Comparison of ENCODE assay signal across 22 cellular contexts in the genomic region with DNA sequence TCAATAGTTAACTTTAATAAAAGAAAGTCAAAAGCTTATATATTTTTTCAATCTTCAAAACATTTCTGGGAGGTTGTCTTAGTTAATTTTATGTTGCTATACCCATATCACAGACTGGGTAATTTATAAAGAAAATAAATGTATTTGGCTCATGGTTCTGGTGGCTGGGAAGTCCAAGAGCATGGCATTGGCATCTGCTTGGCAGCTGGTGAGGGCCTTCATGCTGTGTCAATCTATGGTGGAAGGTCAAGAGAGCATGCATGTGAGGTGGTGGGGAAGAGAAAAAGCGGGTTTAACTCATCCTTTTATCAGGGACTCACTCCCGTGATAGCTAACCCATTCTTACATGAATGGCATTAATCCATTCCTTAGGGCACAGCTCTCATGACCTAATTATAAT.
DNase-seq lines count a peak whose midpoint lies in the region; ATAC-seq, FAIRE-seq and TF ChIP-seq lines count a peak whose summit lies in the region.
"Had no signal": no experiment of that assay in that cellular context is flagged by ENCODE, and none has a peak within 500 bp of the region (broad histone marks: within the 10 kb centered on the region; RNA-seq: fewer than 3 reads in every experiment).

No MANE protein-coding gene starts in this region.

- ATAC-seq in HepG2 (no peak), right lobe of liver (no peak), RWPE2 (ENCODE audit: low read depth) (no peak), foreskin keratinocyte (no peak)
- ATAC-seq: A549 had no signal

- intact Hi-C loops in HepG2 (cut with micrococcal nuclease; ENCODE audit: unreplicated experiment), result loop anchor here (10.0 kb wide), 1 partner anchor 124 kb away; a partner anchor contains a TSS
- intact Hi-C loops in right lobe of liver (cut with DNase I), result no loop called here
- intact Hi-C loops in breast epithelium (cut with DNase I; ENCODE audit: low total_unique reads), result no loop called here

- H3K4me2 ChIP-seq in HepG2 (ENCODE audit: low read depth, low read length), result no peak overlapping the region
- H3K4me2 ChIP-seq in hepatocyte, result no peak overlapping the region
- H3K4me2 ChIP-seq: A549 had no signal

- H4K20me1 ChIP-seq in HepG2 (ENCODE audit: insufficient read depth, low read length) (no peaks in the 10 kb centered on the region), hepatocyte (ENCODE audit: insufficient read depth, poor library complexity, severe bottlenecking) (no peaks in the 10 kb centered on the region)

- TF ChIP-seq POLR2A in HepG2 (IDR thresholded peaks at IDR 0.05; ENCODE audit: insufficient read depth in 1 of 2, low read depth in 2 of 2, low read length in 2 of 2), result no peak
- TF ChIP-seq POLR2A in right lobe of liver (IDR thresholded peaks at IDR 0.05), result no peak
- TF ChIP-seq POLR2A in breast epithelium (IDR thresholded peaks at IDR 0.05), result no peak

- peaks cover 4% of the 10 kb centered on the region; the same call in 1 of the 2 replicates for H3K9me3 ChIP-seq in HepG2 (ENCODE audit: low read length)
- H3K9me3 ChIP-seq in right lobe of liver, result no peaks in the 10 kb centered on the region
- H3K9me3 ChIP-seq in RWPE2 (ENCODE audit: severe bottlenecking), result no peaks in the 10 kb centered on the region
- H3K9me3 ChIP-seq in hepatocyte (ENCODE audit: low read depth), result no peaks in the 10 kb centered on the region
- no peaks in the 10 kb centered on the region for H3K9me3 ChIP-seq in breast epithelium

- H3K4me1 ChIP-seq in HepG2 (ENCODE audit: insufficient read depth, low read length), result peaks cover 33% of the 10 kb centered on the region
- H3K4me1 ChIP-seq in right lobe of liver, result peaks cover 0 to 27% (median 4%) of the 10 kb centered on the region in 4 donors
- H3K4me1 ChIP-seq in RWPE2 (ENCODE audit: insufficient read depth, poor library complexity, severe bottlenecking), result peaks cover 57% of the 10 kb centered on the region
- H3K4me1 ChIP-seq in foreskin keratinocyte, result peaks cover 56% of the 10 kb centered on the region
- peaks cover 6% of the 10 kb centered on the region for H3K4me1 ChIP-seq in hepatocyte (ENCODE audit: insufficient read depth)
- H3K4me1 ChIP-seq in breast epithelium, result no peaks in the 10 kb centered on the region

- TF ChIP-seq EP300 in HepG2 (IDR thresholded peaks at IDR 0.05; ENCODE audit: low read depth in 2 of 2, low read length in 2 of 2) (no peak), HepG2 (CRISPR knock-in tag; IDR thresholded peaks at IDR 0.05; ENCODE audit: borderline replicate concordance) (no peak)

- H3K27me3 ChIP-seq in HepG2 (ENCODE audit: control insufficient read depth in 1 of 2, insufficient read depth in 2 of 2, low read length in 2 of 2) (no peaks in the 10 kb centered on the region), right lobe of liver (no peaks in the 10 kb centered on the region), RWPE2 (ENCODE audit: insufficient read depth, poor library complexity, severe bottlenecking) (no peaks in the 10 kb centered on the region), foreskin keratinocyte (no peaks in the 10 kb centered on the region), hepatocyte (no peaks in the 10 kb centered on the region), breast epithelium (no peaks in the 10 kb centered on the region)

- no peak for FAIRE-seq in HepG2 (lab: Jason Lieb, UNC)
- FAIRE-seq: A549, G401.6, GM12892, H1 had no signal

- H3K27ac ChIP-seq in HepG2 (ENCODE audit: extremely low read length, insufficient read depth, low read length), result no peak overlapping the region
- no peak overlapping the region for H3K27ac ChIP-seq in right lobe of liver
- peak overlapping the region; percentile 50 for H3K27ac ChIP-seq in RWPE2 (ENCODE audit: poor library complexity, severe bottlenecking)
- H3K27ac ChIP-seq in foreskin keratinocyte, result peak overlapping the region; percentile 90
- H3K27ac ChIP-seq in hepatocyte, result no peak overlapping the region
- no peak overlapping the region for H3K27ac ChIP-seq in breast epithelium
- H3K27ac ChIP-seq: A549, GM23248 had no signal

- 82% methylated on average over 2 of the region's 2 CpGs for WGBS in HepG2 (ENCODE audit: low lambda C conversion rate)
- 68% methylated on average over 2 of the region's 2 CpGs for WGBS in right lobe of liver (ENCODE audit: insufficient coverage, low coverage, low lambda C conversion rate, missing lambda C conversion rate)
- 42% methylated on average over 2 of the region's 2 CpGs for WGBS in hepatocyte (ENCODE audit: low lambda C conversion rate, missing lambda C conversion rate)

- CTCF ChIA-PET in HepG2 (lab: Yijun Ruan, JAX; ENCODE audit: low intra/inter-chr PET ratio, low total read pairs), result no interaction called here

- H2AFZ ChIP-seq in HepG2 (ENCODE audit: low read length) (no peak overlapping the region), hepatocyte (no peak overlapping the region)
- H2AFZ ChIP-seq: GM23248 had no signal

- no TSS peak for BruUV-seq in HepG2 (replicated peaks; lab: Mats Ljungman, UMichigan)

- H3K9me2 ChIP-seq in hepatocyte (replicated peaks; ENCODE audit: insufficient read depth), result no peaks in the 10 kb centered on the region

- POLR2A ChIA-PET in HepG2 (lab: Yijun Ruan, JAX), result no interaction called here

- no peak for TF ChIP-seq RAD21 in HepG2 (CRISPR knock-in tag; IDR thresholded peaks at IDR 0.05)

- no peak overlapping the region for H3K9ac ChIP-seq in HepG2 (ENCODE audit: insufficient read depth, low read depth, low read length)
- H3K9ac ChIP-seq: GM23248 had no signal

- H3K79me2 ChIP-seq in HepG2 (ENCODE audit: insufficient read depth, low read length) (no peaks in the 10 kb centered on the region), hepatocyte (peaks cover 6% of the 10 kb centered on the region)

- DNase-seq in HepG2 (ENCODE audit: low spot score), result no peak
- DNase-seq in right lobe of liver, result no peak
- no peak for DNase-seq in RWPE2 (ENCODE audit: low spot score)
- no peak for DNase-seq in foreskin keratinocyte
- peak; percentile 12 for DNase-seq in ureter (ENCODE audit: low spot score)
- no peak for DNase-seq in hepatocyte (ENCODE audit: low spot score)
- DNase-seq in LoVo (ENCODE audit: low spot score), result no peak
- DNase-seq in breast epithelium (ENCODE audit: low spot score in 2 of 2), result no peak
- DNase-seq: 8988T; C1 segment of cervical spinal cord; Calu3; CD4-positive, alpha-beta memory T cell; COR-L47; DMS53; DMS79 treated with DMSO at 0.1 percent for 48 hours; GM23248; H7; HCEC 1CT had no signal

- TF ChIP-seq CTCF in HepG2 (CRISPR knock-in tag; IDR thresholded peaks at IDR 0.05) (no peak), right lobe of liver (IDR thresholded peaks at IDR 0.05) (no peak), RWPE2 (IDR thresholded peaks at IDR 0.05; ENCODE audit: poor library complexity, severe bottlenecking) (no peak), foreskin keratinocyte (conservative IDR thresholded peaks at IDR 0.05) (no peak), hepatocyte (IDR thresholded peaks at IDR 0.05; ENCODE audit: poor library complexity) (no peak), breast epithelium (IDR thresholded peaks at IDR 0.05) (no peak)

- in situ Hi-C loops in HepG2 (cut with HindIII; ENCODE audit: extremely low pct_ligation_motif_present, low pct_unique_long_range_greater_than_20kb), result no loop called here

- H3K4me3 ChIP-seq in HepG2 (replicated peaks in 1 of 3; ENCODE audit: insufficient read depth in 1 of 3, low read depth in 2 of 3, low read length in 3 of 3), result no peak overlapping the region
- H3K4me3 ChIP-seq in right lobe of liver, result no peak overlapping the region
- no peak overlapping the region for H3K4me3 ChIP-seq in RWPE2 (ENCODE audit: severe bottlenecking)
- H3K4me3 ChIP-seq in hepatocyte, result no peak overlapping the region
- H3K4me3 ChIP-seq in breast epithelium, result no peak overlapping the region
- H3K4me3 ChIP-seq: A549, GM23248 had no signal

- H3K36me3 ChIP-seq in HepG2 (replicated peaks in 1 of 2; ENCODE audit: control insufficient read depth in 1 of 2, insufficient read depth in 2 of 2, low read length in 2 of 2), result 0 out of 5 replicates have a peak, but pooled peaks cover 0 to 5% of the 10 kb centered on the region in 2 experiments
- H3K36me3 ChIP-seq in right lobe of liver, result peaks cover 0 to 14% (median 0%) of the 10 kb centered on the region in 4 donors
- H3K36me3 ChIP-seq in RWPE2 (ENCODE audit: low read depth), result peaks cover 92% of the 10 kb centered on the region
- no peaks in the 10 kb centered on the region for H3K36me3 ChIP-seq in hepatocyte (replicated peaks; ENCODE audit: insufficient read depth, low read depth)
- H3K36me3 ChIP-seq in breast epithelium, result peaks cover 6% of the 10 kb centered on the region

TF ChIP-seq in HepG2, 621 proteins besides CTCF, POLR2A, EP300 and RAD21:
- peak; percentile 97; the same call in 1 of the 2 replicates for TF ChIP-seq ZNF564 (CRISPR knock-in tag; IDR thresholded peaks at IDR 0.05)
- TF ChIP-seq, protein P1, sequence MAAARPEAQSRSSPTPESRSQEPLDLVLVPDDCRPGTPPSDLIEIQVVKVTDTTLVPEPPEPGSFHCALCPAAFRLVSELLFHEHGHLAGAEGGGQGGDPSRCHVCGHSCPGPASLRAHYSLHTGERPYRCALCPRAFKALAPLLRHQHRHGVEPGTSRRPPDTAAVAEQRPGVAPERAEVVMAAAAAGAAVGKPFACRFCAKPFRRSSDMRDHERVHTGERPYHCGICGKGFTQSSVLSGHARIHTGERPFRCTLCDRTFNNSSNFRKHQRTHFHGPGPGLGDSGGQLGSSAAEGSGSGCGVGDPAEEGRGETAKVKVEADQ (CRISPR knock-in tag; IDR thresholded peaks at IDR 0.05; ENCODE audit: borderline replicate concordance), result no peak
TF ChIP-seq in HepG2: peak in this region for 1.

Comparison
In these comparisons a context has a peak if more than half of its experiments do, and no peak if none do; other contexts are left out.
1. H3K27ac ChIP-seq: peak in RWPE2 (single experiment) and foreskin keratinocyte (single experiment); none in HepG2 (single experiment), right lobe of liver (0 of 3), hepatocyte (single experiment) and breast epithelium (0 of 2).